ENCODE assay signal across 1 cellular context in the genomic region with DNA sequence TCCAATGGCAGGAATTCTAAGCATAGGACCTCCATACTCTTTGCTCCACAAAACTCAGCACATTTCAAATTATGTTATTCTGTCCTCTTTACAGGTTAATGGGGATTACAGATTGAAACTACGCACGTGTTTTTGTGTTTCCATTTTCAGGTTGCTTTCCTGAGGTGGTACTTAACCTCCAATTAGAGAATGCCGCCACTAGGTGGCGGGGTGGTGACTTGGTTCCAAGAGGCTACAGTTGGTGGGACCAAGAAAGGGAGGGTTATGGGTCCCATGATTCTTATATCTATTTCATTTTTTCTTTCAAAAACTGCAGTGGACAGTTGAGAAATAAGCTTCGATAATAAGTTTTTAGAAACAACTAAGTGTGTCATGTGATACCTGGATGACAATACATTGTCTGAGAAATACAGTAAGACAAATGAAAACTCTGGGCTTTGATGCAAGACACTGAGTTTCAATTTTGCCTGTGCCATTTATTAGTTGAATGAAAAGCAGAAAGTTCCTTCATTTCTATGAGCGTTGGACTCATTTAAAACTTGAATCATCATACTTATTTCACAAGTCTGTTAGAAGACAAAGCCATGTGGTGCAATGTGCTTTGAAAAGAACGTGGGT.
A peak's percentile ranks its signal among the peaks of the same experiment; 100 is the strongest.
TF ChIP-seq lines count a peak whose summit lies in the region.

No MANE protein-coding gene starts in this region.

TF ChIP-seq in HepG2, 621 proteins besides CTCF, POLR2A, EP300 and RAD21 (continued from another document):
- TF ChIP-seq, protein P1, sequence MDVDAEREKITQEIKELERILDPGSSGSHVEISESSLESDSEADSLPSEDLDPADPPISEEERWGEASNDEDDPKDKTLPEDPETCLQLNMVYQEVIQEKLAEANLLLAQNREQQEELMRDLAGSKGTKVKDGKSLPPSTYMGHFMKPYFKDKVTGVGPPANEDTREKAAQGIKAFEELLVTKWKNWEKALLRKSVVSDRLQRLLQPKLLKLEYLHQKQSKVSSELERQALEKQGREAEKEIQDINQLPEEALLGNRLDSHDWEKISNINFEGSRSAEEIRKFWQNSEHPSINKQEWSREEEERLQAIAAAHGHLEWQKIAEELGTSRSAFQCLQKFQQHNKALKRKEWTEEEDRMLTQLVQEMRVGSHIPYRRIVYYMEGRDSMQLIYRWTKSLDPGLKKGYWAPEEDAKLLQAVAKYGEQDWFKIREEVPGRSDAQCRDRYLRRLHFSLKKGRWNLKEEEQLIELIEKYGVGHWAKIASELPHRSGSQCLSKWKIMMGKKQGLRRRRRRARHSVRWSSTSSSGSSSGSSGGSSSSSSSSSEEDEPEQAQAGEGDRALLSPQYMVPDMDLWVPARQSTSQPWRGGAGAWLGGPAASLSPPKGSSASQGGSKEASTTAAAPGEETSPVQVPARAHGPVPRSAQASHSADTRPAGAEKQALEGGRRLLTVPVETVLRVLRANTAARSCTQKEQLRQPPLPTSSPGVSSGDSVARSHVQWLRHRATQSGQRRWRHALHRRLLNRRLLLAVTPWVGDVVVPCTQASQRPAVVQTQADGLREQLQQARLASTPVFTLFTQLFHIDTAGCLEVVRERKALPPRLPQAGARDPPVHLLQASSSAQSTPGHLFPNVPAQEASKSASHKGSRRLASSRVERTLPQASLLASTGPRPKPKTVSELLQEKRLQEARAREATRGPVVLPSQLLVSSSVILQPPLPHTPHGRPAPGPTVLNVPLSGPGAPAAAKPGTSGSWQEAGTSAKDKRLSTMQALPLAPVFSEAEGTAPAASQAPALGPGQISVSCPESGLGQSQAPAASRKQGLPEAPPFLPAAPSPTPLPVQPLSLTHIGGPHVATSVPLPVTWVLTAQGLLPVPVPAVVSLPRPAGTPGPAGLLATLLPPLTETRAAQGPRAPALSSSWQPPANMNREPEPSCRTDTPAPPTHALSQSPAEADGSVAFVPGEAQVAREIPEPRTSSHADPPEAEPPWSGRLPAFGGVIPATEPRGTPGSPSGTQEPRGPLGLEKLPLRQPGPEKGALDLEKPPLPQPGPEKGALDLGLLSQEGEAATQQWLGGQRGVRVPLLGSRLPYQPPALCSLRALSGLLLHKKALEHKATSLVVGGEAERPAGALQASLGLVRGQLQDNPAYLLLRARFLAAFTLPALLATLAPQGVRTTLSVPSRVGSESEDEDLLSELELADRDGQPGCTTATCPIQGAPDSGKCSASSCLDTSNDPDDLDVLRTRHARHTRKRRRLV (CRISPR knock-in tag; IDR thresholded peaks at IDR 0.05), result no peak
- TF ChIP-seq PAF1 (CRISPR knock-in tag; IDR thresholded peaks at IDR 0.05) (no peak), NFE2L1 (CRISPR knock-in tag; IDR thresholded peaks at IDR 0.05; ENCODE audit: borderline replicate concordance) (no peak), HNF4A (CRISPR knock-in tag; IDR thresholded peaks at IDR 0.05) (no peak), ZNF224 (CRISPR knock-in tag; IDR thresholded peaks at IDR 0.05) (no peak), ZNF329 (CRISPR knock-in tag; IDR thresholded peaks at IDR 0.05; ENCODE audit: low read depth) (no peak), NPAS2 (CRISPR knock-in tag; IDR thresholded peaks at IDR 0.05; ENCODE audit: borderline replicate concordance) (no peak), SMC3 (IDR thresholded peaks at IDR 0.05; ENCODE audit: low read length) (peak; percentile 44; the same call in 1 of the 2 replicates), ZNF3 (CRISPR knock-in tag; IDR thresholded peaks at IDR 0.05) (no peak), STAG1 (CRISPR knock-in tag; IDR thresholded peaks at IDR 0.05) (peak; percentile 50; the same call in 1 of the 2 replicates), CAMTA2 (CRISPR knock-in tag; IDR thresholded peaks at IDR 0.05; ENCODE audit: borderline replicate concordance) (no peak), ZNF552 (CRISPR knock-in tag; IDR thresholded peaks at IDR 0.05; ENCODE audit: borderline replicate concordance) (no peak)
